In genomic region chr1:66048011-66048410, GRCh38 we compare ENCODE assay signal across 14 cellular contexts.
"Had no signal": no experiment of that assay in that cellular context is flagged by ENCODE, and none has a peak within 500 bp of the region (broad histone marks: within the 10 kb centered on the region; RNA-seq: fewer than 3 reads in every experiment).

No MANE protein-coding gene starts in this region.

- H3K27me3 ChIP-seq: esophagus squamous epithelium, thyroid gland had no signal

- H3K27ac ChIP-seq: esophagus squamous epithelium, lower lobe of right lung, parathyroid adenoma, thyroid gland had no signal

- H2AFZ ChIP-seq: parathyroid adenoma had no signal

- H3K4me3 ChIP-seq: esophagus squamous epithelium, lower lobe of right lung, thyroid gland had no signal

- DNase-seq: activated B cell treated with CpG ODN at 0.5 μM for 24 hours; activated CD4-positive, alpha-beta T cell treated with anti-CD3 and anti-CD28 coated beads for 4 hours; activated CD8-positive, alpha-beta T cell treated with anti-CD3 and anti-CD28 coated beads for 36 hours; activated naive CD4-positive, alpha-beta T cell treated with anti-CD3 and anti-CD28 coated beads for 36 hours; activated T-cell treated with anti-CD3 and anti-CD28 coated beads, Interleukin-2, amount 50 U/mL, for 24 hours; cortex of kidney; effector CD8-positive, alpha-beta T cell; esophagus squamous epithelium; hippocampal formation; lower lobe of right lung; natural killer cell; stimulated activated naive B cell treated with anti-CD40 and anti-IgM and Interleukin-4, amounts not matched to agents 10 μg/mL and 1 μg/mL and 100 μg/mL, for 72 hours; thyroid gland had no signal

- H3K36me3 ChIP-seq: esophagus squamous epithelium, lower lobe of right lung, thyroid gland had no signal

- H3K4me1 ChIP-seq: esophagus squamous epithelium, lower lobe of right lung, parathyroid adenoma, thyroid gland had no signal

- H3K9me3 ChIP-seq: esophagus squamous epithelium, lower lobe of right lung, thyroid gland had no signal

- H3K9ac ChIP-seq: parathyroid adenoma had no signal

- H3K79me2 ChIP-seq: parathyroid adenoma had no signal
